In genomic region chr2:203719456-203719855, GRCh38 we compare ENCODE assay signal across 22 cellular contexts. TPM values are rescaled to one million over a fixed set of nuclear protein-coding genes. Genes with fewer than 3 reads are reported as not detected.
A peak's percentile ranks its signal among the peaks of the same experiment; 100 is the strongest.
DNase-seq lines count a peak whose midpoint lies in the region; ATAC-seq lines count a peak whose summit lies in the region.
"Had no signal": no experiment of that assay in that cellular context is flagged by ENCODE, and none has a peak within 500 bp of the region (broad histone marks: within the 10 kb centered on the region; RNA-seq: fewer than 3 reads in every experiment).

No MANE protein-coding gene starts in this region.

- H3K27ac Mint-ChIP-seq in activated CD4-positive, alpha-beta T cell treated with anti-CD3 and anti-CD28 coated beads for 36 hours = peak overlapping the region; percentile 95
- H3K27ac Mint-ChIP-seq in CD8-positive, alpha-beta memory T cell = peak overlapping the region; percentile 81 to 99 (median 94)
- H3K27ac Mint-ChIP-seq in activated CD8-positive, alpha-beta T cell treated with anti-CD3 and anti-CD28 coated beads, Interleukin-2, amount 10 ng/mL, durations not matched to agents 7 days and 5 days = peak overlapping the region; percentile 89
- H3K27ac Mint-ChIP-seq in naive thymus-derived CD4-positive, alpha-beta T cell = peak overlapping the region; percentile 90 to 99 (median 97)
- H3K27ac Mint-ChIP-seq: activated B cell treated with CpG ODN at 0.5 μM for 24 hours, brain had no signal

- H3K36me3 Mint-ChIP-seq in activated CD4-positive, alpha-beta T cell treated with anti-CD3 and anti-CD28 coated beads for 36 hours (ENCODE audit: low read depth) = peaks cover 82% of the 10 kb centered on the region
- H3K36me3 Mint-ChIP-seq in CD8-positive, alpha-beta memory T cell = peaks cover 20 to 45% (median 27%) of the 10 kb centered on the region in 3 donors
- peaks cover 55% of the 10 kb centered on the region for H3K36me3 Mint-ChIP-seq in activated CD8-positive, alpha-beta T cell treated with anti-CD3 and anti-CD28 coated beads, Interleukin-2, amount 10 ng/mL, durations not matched to agents 7 days and 5 days (ENCODE audit: low read depth)
- H3K36me3 Mint-ChIP-seq in naive thymus-derived CD4-positive, alpha-beta T cell = peaks cover 25 to 63% (median 41%) of the 10 kb centered on the region in 5 donors
- H3K36me3 Mint-ChIP-seq: brain had no signal

- H3K4me1 ChIP-seq in CD8-positive, alpha-beta memory T cell (ENCODE audit: insufficient read depth, low read length) = peaks cover 97% of the 10 kb centered on the region
- H3K4me1 ChIP-seq in naive thymus-derived CD4-positive, alpha-beta T cell (ENCODE audit: control insufficient read depth in 2 of 2, insufficient read depth in 2 of 2, low read length in 2 of 2) = peaks cover 83 to 91% of the 10 kb centered on the region in 2 donors
- H3K4me1 ChIP-seq: prostate gland, SJSA1 had no signal

- CTCF ChIA-PET in activated CD4-positive, alpha-beta T cell treated with anti-CD3 and anti-CD28 coated beads for 36 hours (lab: Charles Lee) = interaction anchor here (1.0 to 4.7 kb wide), 13 partner anchors 9 to 95 kb away, joined by 3 to 72 read pairs (median 11); no protein-coding TSS in a partner anchor
- CTCF ChIA-PET in CD8-positive, alpha-beta memory T cell (lab: Charles Lee) = interaction anchor here (1.2 to 7.8 kb wide), 6 partner anchors 12 to 96 kb away, joined by 3 to 63 read pairs (median 6); partner anchors contain the start of gene CD28
- CTCF ChIA-PET in activated CD8-positive, alpha-beta T cell treated with anti-CD3 and anti-CD28 coated beads, Interleukin-2, amount 10 ng/mL, durations not matched to agents 7 days and 5 days (lab: Charles Lee) = interaction anchor here (0.8 to 7.4 kb wide), 13 partner anchors 10 to 235 kb away, joined by 3 to 95 read pairs (median 6); no protein-coding TSS in a partner anchor
- CTCF ChIA-PET in naive thymus-derived CD4-positive, alpha-beta T cell (lab: Charles Lee) = interaction anchor here (0.7 to 3.9 kb wide), 8 partner anchors 11 to 235 kb away, joined by 3 to 31 read pairs (median 6); partner anchors contain the start of gene CD28

- H3K4me1 Mint-ChIP-seq in activated CD4-positive, alpha-beta T cell treated with anti-CD3 and anti-CD28 coated beads for 36 hours = peaks cover 94% of the 10 kb centered on the region
- H3K4me1 Mint-ChIP-seq in CD8-positive, alpha-beta memory T cell = peaks cover 88 to 99% (median 96%) of the 10 kb centered on the region in 3 donors
- peaks cover 87% of the 10 kb centered on the region for H3K4me1 Mint-ChIP-seq in activated CD8-positive, alpha-beta T cell treated with anti-CD3 and anti-CD28 coated beads, Interleukin-2, amount 10 ng/mL, durations not matched to agents 7 days and 5 days (ENCODE audit: low read depth)
- peaks cover 72 to 100% (median 94%) of the 10 kb centered on the region in 7 donors for H3K4me1 Mint-ChIP-seq in naive thymus-derived CD4-positive, alpha-beta T cell
- H3K4me1 Mint-ChIP-seq: activated B cell treated with CpG ODN at 0.5 μM for 24 hours had no signal

- no peaks in the 10 kb centered on the region for H3K27me3 Mint-ChIP-seq in activated CD4-positive, alpha-beta T cell treated with anti-CD3 and anti-CD28 coated beads for 36 hours
- H3K27me3 Mint-ChIP-seq in CD8-positive, alpha-beta memory T cell = peaks cover 0 to 1% of the 10 kb centered on the region in 2 donors
- no peaks in the 10 kb centered on the region for H3K27me3 Mint-ChIP-seq in activated CD8-positive, alpha-beta T cell treated with anti-CD3 and anti-CD28 coated beads, Interleukin-2, amount 10 ng/mL, durations not matched to agents 7 days and 5 days (ENCODE audit: low read depth)
- no peaks in the 10 kb centered on the region for H3K27me3 Mint-ChIP-seq in naive thymus-derived CD4-positive, alpha-beta T cell
- H3K27me3 Mint-ChIP-seq: brain had no signal

- DNase-seq in activated CD4-positive, alpha-beta T cell treated with anti-CD3 and anti-CD28 coated beads for 36 hours = no peak
- no peak for DNase-seq in activated CD4-positive, alpha-beta T cell treated with anti-CD3 and anti-CD28 coated beads for 48 hours
- no peak for DNase-seq in CD8-positive, alpha-beta memory T cell
- no peak for DNase-seq in activated CD8-positive, alpha-beta T cell treated with anti-CD3 and anti-CD28 coated beads, Interleukin-2, amount 10 ng/mL, durations not matched to agents 7 days and 5 days
- no peak for DNase-seq in naive thymus-derived CD4-positive, alpha-beta T cell
- DNase-seq in kidney glomerular epithelial cell (lab: John Stamatoyannopoulos, UW) (no peak), DMS79 treated with DMSO at 0.1 percent for 48 hours (lab: John Stamatoyannopoulos, UW) (no peak)
- DNase-seq: activated B cell treated with CpG ODN at 0.5 μM for 24 hours; Calu3; heart right ventricle; mucosa of descending colon; NCI-H1105; NCI-H2081; NCI-H446 treated with DMSO at 0.1 percent for 48 hours; stimulated activated naive CD4-positive, alpha-beta T cell treated with Interleukin-2 at 50 U/mL for 16 hours; trophoblast cell had no signal

- H3K27ac ChIP-seq in CD8-positive, alpha-beta memory T cell (ENCODE audit: low read depth, low read length) = peak overlapping the region; percentile 38
- peak overlapping the region; percentile 71 for H3K27ac ChIP-seq in naive thymus-derived CD4-positive, alpha-beta T cell (ENCODE audit: low read depth, low read length)
- H3K27ac ChIP-seq: prostate gland, SJSA1 had no signal

- H3K9me3 Mint-ChIP-seq in activated CD4-positive, alpha-beta T cell treated with anti-CD3 and anti-CD28 coated beads for 36 hours (ENCODE audit: low read depth) = peaks cover 7% of the 10 kb centered on the region
- H3K9me3 Mint-ChIP-seq in CD8-positive, alpha-beta memory T cell = peaks cover 0 to 5% (median 0%) of the 10 kb centered on the region in 5 donors
- no peaks in the 10 kb centered on the region for H3K9me3 Mint-ChIP-seq in activated CD8-positive, alpha-beta T cell treated with anti-CD3 and anti-CD28 coated beads, Interleukin-2, amount 10 ng/mL, durations not matched to agents 7 days and 5 days (ENCODE audit: insufficient read depth)
- peaks cover 0 to 23% (median 0%) of the 10 kb centered on the region in 11 donors for H3K9me3 Mint-ChIP-seq in naive thymus-derived CD4-positive, alpha-beta T cell
- H3K9me3 Mint-ChIP-seq: activated B cell treated with CpG ODN at 0.5 μM for 24 hours, brain had no signal

- H3K9me3 ChIP-seq in CD8-positive, alpha-beta memory T cell (ENCODE audit: low read length) = no peaks in the 10 kb centered on the region
- H3K9me3 ChIP-seq in naive thymus-derived CD4-positive, alpha-beta T cell (ENCODE audit: control insufficient read depth in 2 of 3, low read length in 3 of 3) = no peaks in the 10 kb centered on the region
- H3K9me3 ChIP-seq: heart right ventricle, mucosa of descending colon, prostate gland, SJSA1 had no signal

- H3K4me3 ChIP-seq in CD8-positive, alpha-beta memory T cell (ENCODE audit: low read length) = peak overlapping the region; percentile 1
- peak overlapping the region; percentile 10 for H3K4me3 ChIP-seq in naive thymus-derived CD4-positive, alpha-beta T cell (ENCODE audit: low read length)
- H3K4me3 ChIP-seq: heart right ventricle, mucosa of descending colon, prostate gland, SJSA1, skin epidermis had no signal

- H3K4me3 Mint-ChIP-seq in activated CD4-positive, alpha-beta T cell treated with anti-CD3 and anti-CD28 coated beads for 36 hours = peak overlapping the region; percentile 63
- peak overlapping the region; percentile 57 to 83 (median 77) for H3K4me3 Mint-ChIP-seq in CD8-positive, alpha-beta memory T cell
- H3K4me3 Mint-ChIP-seq in activated CD8-positive, alpha-beta T cell treated with anti-CD3 and anti-CD28 coated beads, Interleukin-2, amount 10 ng/mL, durations not matched to agents 7 days and 5 days = peak overlapping the region; percentile 66
- peak overlapping the region; percentile 69 to 91 (median 80) for H3K4me3 Mint-ChIP-seq in naive thymus-derived CD4-positive, alpha-beta T cell
- H3K4me3 Mint-ChIP-seq: activated B cell treated with CpG ODN at 0.5 μM for 24 hours, brain had no signal

- no peak for ATAC-seq in activated CD4-positive, alpha-beta T cell treated with anti-CD3 and anti-CD28 coated beads for 36 hours
- ATAC-seq in activated CD8-positive, alpha-beta T cell treated with anti-CD3 and anti-CD28 coated beads, Interleukin-2, amount 10 ng/mL, durations not matched to agents 7 days and 5 days = no peak
- ATAC-seq in naive thymus-derived CD4-positive, alpha-beta T cell = no peak
- ATAC-seq in GM19328 (IDR thresholded peaks at IDR 0.05; ENCODE audit: unreplicated experiment) = no peak
- ATAC-seq: heart right ventricle had no signal

- POLR2A ChIA-PET in activated CD4-positive, alpha-beta T cell treated with anti-CD3 and anti-CD28 coated beads for 36 hours (lab: Charles Lee) = interaction anchor here (1.2 to 6.1 kb wide), 5 partner anchors 10 to 95 kb away, joined by 4 to 77 read pairs (median 37); no protein-coding TSS in a partner anchor
- POLR2A ChIA-PET in CD8-positive, alpha-beta memory T cell (lab: Charles Lee) = interaction anchor here (0.9 to 6.2 kb wide), 10 partner anchors 8 to 63 kb away, joined by 3 to 85 read pairs (median 6); partner anchors contain the start of gene CD28
- POLR2A ChIA-PET in activated CD8-positive, alpha-beta T cell treated with anti-CD3 and anti-CD28 coated beads, Interleukin-2, amount 10 ng/mL, durations not matched to agents 7 days and 5 days (lab: Charles Lee) = interaction anchor here (1.1 to 8.5 kb wide), 6 partner anchors 11 to 149 kb away, joined by 4 to 90 read pairs (median 38); partner anchors contain the start of gene CD28
- POLR2A ChIA-PET in naive thymus-derived CD4-positive, alpha-beta T cell (lab: Charles Lee) = interaction anchor here (0.6 to 11.2 kb wide), 14 partner anchors 12 to 266 kb away, joined by 3 to 343 read pairs (median 4); partner anchors contain the start of gene CD28

- intact Hi-C loops in activated CD4-positive, alpha-beta T cell treated with anti-CD3 and anti-CD28 coated beads for 36 hours (cut with DNase I, micrococcal nuclease) = loop anchor here in 1 of 2 experiments (10.0 kb wide), 1 partner anchor 1085 kb away; the partner anchor contains the start of gene FAM117B
- intact Hi-C loops in naive thymus-derived CD4-positive, alpha-beta T cell (cut with micrococcal nuclease) = loop anchor here in 1 of 2 donors (2.0 kb wide), 1 partner anchor 63 kb away; no protein-coding TSS in a partner anchor

- H3K27me3 ChIP-seq in CD8-positive, alpha-beta memory T cell (ENCODE audit: insufficient read depth, low read length, poor library complexity, severe bottlenecking) = no peaks in the 10 kb centered on the region
- no peaks in the 10 kb centered on the region for H3K27me3 ChIP-seq in naive thymus-derived CD4-positive, alpha-beta T cell (ENCODE audit: control insufficient read depth in 2 of 2, insufficient read depth in 2 of 2, low read length in 2 of 2)
- H3K27me3 ChIP-seq: heart right ventricle, SJSA1 had no signal

- no peaks in the 10 kb centered on the region for H3K36me3 ChIP-seq in CD8-positive, alpha-beta memory T cell (ENCODE audit: insufficient read depth, low read length)
- H3K36me3 ChIP-seq in naive thymus-derived CD4-positive, alpha-beta T cell (ENCODE audit: control insufficient read depth in 2 of 3, insufficient read depth in 3 of 3, low read length in 3 of 3) = peaks cover 0 to 11% (median 0%) of the 10 kb centered on the region in 3 experiments
- H3K36me3 ChIP-seq: heart right ventricle, prostate gland, SJSA1 had no signal

RNA-seq across cellular contexts. Expression of gene CD28, which starts 13.0 kb away (rescaled TPM):
- total RNA-seq in activated CD4-positive, alpha-beta T cell treated with anti-CD3 and anti-CD28 coated beads for 36 hours = 100 to 1,000 TPM; 175 TPM
- total RNA-seq in CD8-positive, alpha-beta memory T cell = 10 to 100 TPM; 64.1 to 66.4 TPM
- 61.1 TPM for polyA plus RNA-seq in CD8-positive, alpha-beta memory T cell
- total RNA-seq in activated CD8-positive, alpha-beta T cell treated with anti-CD3 and anti-CD28 coated beads, Interleukin-2, amount 10 ng/mL, durations not matched to agents 7 days and 5 days = 10 to 100 TPM; 25.6 to 27.2 TPM
- total RNA-seq in naive thymus-derived CD4-positive, alpha-beta T cell = 100 to 1,000 TPM in 4 of 5 experiments, 10 to 100 TPM in 1; 66.7 to 224 (median 121) TPM
- polyA plus RNA-seq in naive thymus-derived CD4-positive, alpha-beta T cell = 10 to 100 TPM; 52.2 to 67.5 TPM
- total RNA-seq: A172, activated B cell treated with CpG ODN at 0.5 μM for 24 hours, Calu3, SJSA1 had no signal
